ENCODE assay signal across 8 cellular contexts in genomic region chr5:139746691-139747582, GRCh38. TPM values are rescaled to one million over a fixed set of nuclear protein-coding genes. Genes with fewer than 3 reads are reported as not detected.
DNase-seq lines count a peak whose midpoint lies in the region; ATAC-seq and TF ChIP-seq lines count a peak whose summit lies in the region.

No MANE protein-coding gene starts in this region.

- H3K36me3 ChIP-seq in Caco-2 (ENCODE audit: control insufficient read depth, insufficient read depth, low read length), result no peaks in the 10 kb centered on the region
- no peaks in the 10 kb centered on the region for H3K36me3 ChIP-seq in trophoblast cell (ENCODE audit: control insufficient read depth in 1 of 2, insufficient read depth in 2 of 2, low read length in 2 of 2)
- no peaks in the 10 kb centered on the region for H3K36me3 ChIP-seq in upper lobe of right lung

- peak overlapping the region; percentile 65 for H3K4me2 ChIP-seq in trophoblast cell (ENCODE audit: low read length)

- peaks cover 17% of the 10 kb centered on the region for H3K4me1 ChIP-seq in Caco-2
- H3K4me1 ChIP-seq in trophoblast cell (ENCODE audit: control insufficient read depth in 1 of 2, insufficient read depth in 2 of 2, low read length in 2 of 2), result peaks cover 23 to 33% of the 10 kb centered on the region in 2 experiments
- peaks cover 22% of the 10 kb centered on the region for H3K4me1 ChIP-seq in upper lobe of right lung

- peak overlapping the region; percentile 52 for H4K8ac ChIP-seq in trophoblast cell (ENCODE audit: low read depth, low read length)

- H2BK5ac ChIP-seq in trophoblast cell (ENCODE audit: low read depth, low read length, poor library complexity), result no peak overlapping the region

- BruUV-seq in Caco-2 (replicated peaks; lab: Mats Ljungman, UMichigan), result no TSS peak

- DNase-seq in Caco-2, result peak; percentile 42 to 54
- DNase-seq in NCI-H1694 treated with DMSO at 0.1 percent for 48 hours (lab: John Stamatoyannopoulos, UW), result peak; percentile 94
- DNase-seq in activated T-cell treated with anti-CD3 and anti-CD28 coated beads for 48 hours (ENCODE audit: low read depth), result peak; percentile 49
- no peak for DNase-seq in fibroblast of pulmonary artery (ENCODE audit: low read depth)
- DNase-seq in trophoblast cell, result no peak
- no peak for DNase-seq in upper lobe of right lung

- peaks cover 4% of the 10 kb centered on the region for H3K79me1 ChIP-seq in trophoblast cell (ENCODE audit: low read length)

- H3K14ac ChIP-seq in trophoblast cell (ENCODE audit: low read length), result peak overlapping the region; percentile 33

- peak overlapping the region; percentile 3 for H2BK120ac ChIP-seq in trophoblast cell (ENCODE audit: insufficient read depth, low read length, poor library complexity)

- peak; percentile 35 for ATAC-seq in GM21423 (IDR thresholded peaks at IDR 0.05; ENCODE audit: unreplicated experiment)
- peak; percentile 26 for ATAC-seq in upper lobe of right lung
- no peak for ATAC-seq in HG02938 (IDR thresholded peaks at IDR 0.05; ENCODE audit: unreplicated experiment)

- no peaks in the 10 kb centered on the region for H3K27me3 Mint-ChIP-seq in Caco-2 (ENCODE audit: insufficient read depth, unreplicated experiment)

- H3K9me3 ChIP-seq in Caco-2 (no peaks in the 10 kb centered on the region), trophoblast cell (ENCODE audit: insufficient read depth, low read depth, low read length) (no peaks in the 10 kb centered on the region), upper lobe of right lung (no peaks in the 10 kb centered on the region)

- H4K91ac ChIP-seq in trophoblast cell (ENCODE audit: low read depth, low read length), result peak overlapping the region; percentile 41

- no peak overlapping the region for H3K4ac ChIP-seq in trophoblast cell (ENCODE audit: low read depth, low read length)

- no peak overlapping the region for H3K23ac ChIP-seq in trophoblast cell (ENCODE audit: low read length)

- no peak overlapping the region for H3K9ac ChIP-seq in trophoblast cell (ENCODE audit: low read length)

- peak overlapping the region; percentile 38 for H4K12ac ChIP-seq in trophoblast cell (ENCODE audit: low read depth, low read length)

- intact Hi-C loops in Caco-2 (cut with micrococcal nuclease; ENCODE audit: unreplicated experiment), result loop anchor here (1.0 to 2.0 kb wide), 3 partner anchors 22 to 46 kb away; no protein-coding TSS in a partner anchor
- intact Hi-C loops in upper lobe of right lung (cut with DNase I), result no loop called here

- H3K79me2 ChIP-seq in trophoblast cell (ENCODE audit: control insufficient read depth, insufficient read depth, low read length, poor library complexity), result no peaks in the 10 kb centered on the region

- no peaks in the 10 kb centered on the region for H3K9me3 Mint-ChIP-seq in Caco-2 (ENCODE audit: unreplicated experiment)

- POLR2A ChIA-PET in Caco-2 (lab: Charles Lee), result interaction anchor here (0.7 kb wide), 1 partner anchor 118 kb away, joined by 4 read pairs; no protein-coding TSS in a partner anchor

- H3K4me3 Mint-ChIP-seq in Caco-2 (ENCODE audit: unreplicated experiment), result peak overlapping the region; percentile 92

- whole genome bisulfite sequencing in trophoblast cell (ENCODE audit: extremely low coverage, insufficient coverage, insufficient read length), result no CpG with 5 or more reads among the region's 44 CpGs

- H3K27me3 ChIP-seq in Caco-2 (replicated peaks; ENCODE audit: control insufficient read depth, insufficient read depth, low read length), result no peaks in the 10 kb centered on the region
- peaks cover 22% of the 10 kb centered on the region for H3K27me3 ChIP-seq in trophoblast cell (ENCODE audit: insufficient read depth, low read length)
- peaks cover 21% of the 10 kb centered on the region for H3K27me3 ChIP-seq in upper lobe of right lung

- CTCF ChIA-PET in Caco-2 (lab: Charles Lee), result interaction anchor here (0.7 to 1.5 kb wide), 3 partner anchors 19 to 113 kb away, joined by 3 read pairs; no protein-coding TSS in a partner anchor

- H3K4me3 ChIP-seq in Caco-2 (ENCODE audit: low read depth, low read length), result peak overlapping the region; percentile 55
- H3K4me3 ChIP-seq in fibroblast of pulmonary artery (replicated peaks; ENCODE audit: low read depth, low read length), result peak overlapping the region; percentile 25
- peak overlapping the region; percentile 50 for H3K4me3 ChIP-seq in trophoblast cell (ENCODE audit: low read depth, low read length)
- H3K4me3 ChIP-seq in upper lobe of right lung, result peak overlapping the region; percentile 44

- H3K27ac Mint-ChIP-seq in Caco-2 (ENCODE audit: unreplicated experiment), result peak overlapping the region; percentile 27

- peaks cover 31% of the 10 kb centered on the region for H3K4me1 Mint-ChIP-seq in Caco-2 (ENCODE audit: low read depth, unreplicated experiment)

- H3K18ac ChIP-seq in trophoblast cell (ENCODE audit: low read length), result peak overlapping the region; percentile 52

- H2AFZ ChIP-seq in trophoblast cell (ENCODE audit: insufficient read depth, low read length, poor library complexity), result peak overlapping the region; percentile 73

- no peak overlapping the region for H3K27ac ChIP-seq in trophoblast cell (ENCODE audit: low read depth, low read length)
- no peak overlapping the region for H3K27ac ChIP-seq in upper lobe of right lung

- peak overlapping the region; percentile 34 for H2AK5ac ChIP-seq in trophoblast cell (ENCODE audit: low read length)

- H2BK12ac ChIP-seq in trophoblast cell (ENCODE audit: low read length), result peak overlapping the region; percentile 37

- TF ChIP-seq CTCF in Caco-2 (IDR thresholded peaks at IDR 0.05; ENCODE audit: insufficient read depth in 1 of 2, low read depth in 1 of 2, low read length in 1 of 2, severe bottlenecking in 1 of 2, unreplicated experiment in 1 of 2) (peak in 1 of 2 experiments; percentile 2), fibroblast of pulmonary artery (IDR thresholded peaks at IDR 0.05; ENCODE audit: low read length, missing control alignments) (no peak), upper lobe of right lung (IDR thresholded peaks at IDR 0.05) (no peak)

- H3K36me3 Mint-ChIP-seq in Caco-2 (ENCODE audit: insufficient read depth, unreplicated experiment), result peaks cover 6% of the 10 kb centered on the region

RNA-seq across cellular contexts. Expression of gene PSD2, which starts 48.7 kb away (rescaled TPM):
- total RNA-seq in Caco-2 (2022) (0.09 and 0.12 TPM in 2 replicates), upper lobe of right lung (not detected)
- 0.37 and 0.38 TPM in 2 replicates for polyA plus RNA-seq in trophoblast cell (2013)

Comparison
In these comparisons a context has a peak if more than half of its experiments do, and no peak if none do; other contexts are left out.
1. DNase-seq: peak in Caco-2 (2 of 2), NCI-H1694 treated with DMSO at 0.1 percent for 48 hours (single experiment) and activated T-cell treated with anti-CD3 and anti-CD28 coated beads for 48 hours (single experiment); none in fibroblast of pulmonary artery (single experiment), trophoblast cell (0 of 2) and upper lobe of right lung (single experiment).
2. Peak in every context shown above with its lines, with median percentiles within 50 percentile points of each other: H3K4me3 ChIP-seq.